Comparison of ENCODE assay signal across 11 cellular contexts in genomic region chr20:49285813-49286494, GRCh38. TPM values are rescaled to one million over a fixed set of nuclear protein-coding genes. Genes with fewer than 3 reads are reported as not detected.
DNase-seq lines count a peak whose midpoint lies in the region; ATAC-seq, FAIRE-seq and TF ChIP-seq lines count a peak whose summit lies in the region.
"Had no signal": no experiment of that assay in that cellular context is flagged by ENCODE, and none has a peak within 500 bp of the region (broad histone marks: within the 10 kb centered on the region; RNA-seq: fewer than 3 reads in every experiment).

No MANE protein-coding gene starts in this region.

- in situ Hi-C loops in K562 (cut with MboI) = no loop called here

- H3K36me3 ChIP-seq in K562 (ENCODE audit: control insufficient read depth, insufficient read depth, low read length) (peaks cover 100% of the 10 kb centered on the region), osteoblast (ENCODE audit: insufficient read depth, low read length) (peaks cover 99% of the 10 kb centered on the region)

- CTCF ChIA-PET in K562 (lab: Yijun Ruan, JAX; ENCODE audit: low intra/inter-chr PET ratio) = no interaction called here

- H3K27ac ChIP-seq in K562 (ENCODE audit: extremely low read depth, low read depth, low read length) (peak overlapping the region; percentile 66), osteoblast (ENCODE audit: low read depth, low read length) (no peak overlapping the region)

- no TSS peak for BruUV-seq in K562 (replicated peaks; lab: Mats Ljungman, UMichigan)

- TF ChIP-seq RAD21 in K562 (CRISPR knock-in tag; conservative IDR thresholded peaks at IDR 0.05 in 1 of 2, IDR thresholded peaks at IDR 0.05 in 1 of 2) = no peak

- H3K9me1 ChIP-seq in K562 (ENCODE audit: control insufficient read depth, insufficient read depth, low read length) = peaks cover 21% of the 10 kb centered on the region

- H3K27me3 ChIP-seq in K562 (ENCODE audit: control insufficient read depth in 2 of 2, insufficient read depth in 2 of 2, low read length in 2 of 2) (no peaks in the 10 kb centered on the region), osteoblast (ENCODE audit: insufficient read depth, low read length) (no peaks in the 10 kb centered on the region)

- H2AFZ ChIP-seq in K562 (ENCODE audit: low read depth, low read length) (no peak overlapping the region), osteoblast (ENCODE audit: low read length) (no peak overlapping the region)

- intact Hi-C loops in K562 (cut with micrococcal nuclease) = no loop called here

- peaks cover 87% of the 10 kb centered on the region for H4K20me1 ChIP-seq in K562 (replicated peaks; ENCODE audit: control insufficient read depth, insufficient read depth, low read length)
- H4K20me1 ChIP-seq in osteoblast (ENCODE audit: insufficient read depth, low read length) = peaks cover 99% of the 10 kb centered on the region

- TF ChIP-seq CTCF in K562 (IDR thresholded peaks at IDR 0.05 in 2 of 3, conservative IDR thresholded peaks at IDR 0.05 in 1 of 3; ENCODE audit: insufficient read depth in 2 of 3, low read depth in 1 of 3, low read length in 3 of 3) (no peak), osteoblast (IDR thresholded peaks at IDR 0.05; ENCODE audit: extremely low read depth, low read depth, low read length) (no peak)

- H3K4me2 ChIP-seq in K562 (ENCODE audit: insufficient read depth, low read length) = peak overlapping the region; percentile 50
- H3K4me2 ChIP-seq in osteoblast (ENCODE audit: insufficient read depth, low read length) = peak overlapping the region; percentile 37

- WGBS in K562 (ENCODE audit: insufficient coverage, low coverage, missing lambda C conversion rate) = 70% methylated on average over 4 of the region's 4 CpGs

- H3K4me1 ChIP-seq in K562 (replicated peaks in 1 of 2; ENCODE audit: control insufficient read depth in 2 of 2, insufficient read depth in 2 of 2, low read length in 2 of 2) (peaks cover 7 to 50% of the 10 kb centered on the region in 2 experiments), osteoblast (ENCODE audit: insufficient read depth, low read length) (peaks cover 54% of the 10 kb centered on the region)

- H3K79me2 ChIP-seq in K562 (ENCODE audit: control insufficient read depth, insufficient read depth, low read length) (peaks cover 81% of the 10 kb centered on the region), osteoblast (ENCODE audit: insufficient read depth, low read length) (peaks cover 62% of the 10 kb centered on the region)

- H3K4me3 ChIP-seq in K562 (peak overlapping the region; percentile 93; the same call in 1 of the 2 replicates), osteoblast (ENCODE audit: insufficient read depth, low read length) (peak overlapping the region; percentile 36)

- no peak for FAIRE-seq in K562 (lab: Jason Lieb, UNC)

- no peak for TF ChIP-seq EP300 in K562 (IDR thresholded peaks at IDR 0.05; ENCODE audit: low read length)

- H3K9me3 ChIP-seq in K562 (replicated peaks; ENCODE audit: control insufficient read depth, insufficient read depth, low read depth, low read length) = no peaks in the 10 kb centered on the region; the same call in 1 of the 2 replicates
- H3K9me3 ChIP-seq in osteoblast (ENCODE audit: low read depth, low read length) = peaks cover 15% of the 10 kb centered on the region

- DNase-seq in NCI-H82 (lab: John Stamatoyannopoulos, UW) (peak; percentile 36), NCI-H82 treated with DMSO at 0.1 percent for 48 hours (lab: John Stamatoyannopoulos, UW; ENCODE audit: unreplicated experiment) (no peak), NAMALWA (ENCODE audit: low spot score) (peak; percentile 39), K562 (ENCODE audit: extremely low read depth in 1 of 4, low spot score in 3 of 4) (no peak), osteoblast (ENCODE audit: insufficient read length, low spot score, missing footprints) (no peak), ecto neural progenitor cell (ENCODE audit: low spot score) (no peak), HUDEP-2 (lab: John Stamatoyannopoulos, UW; ENCODE audit: unreplicated experiment in 76 of 76) (no peak)
- DNase-seq: effector memory CD4-positive, alpha-beta T cell; NCI-H2029; SIG-M5 had no signal

- TF ChIP-seq POLR2A in K562 (conservative IDR thresholded peaks at IDR 0.05) = peak; percentile 22

- H3K9ac ChIP-seq in K562 (ENCODE audit: insufficient read depth in 1 of 2, low read depth in 2 of 2, low read length in 2 of 2) = peak overlapping the region; percentile 35 to 36; a peak in 2 of 4 replicates

- ATAC-seq in K562 (no peak), HG03025 (IDR thresholded peaks at IDR 0.05; ENCODE audit: low FRiP score, unreplicated experiment) (no peak)

- POLR2A ChIA-PET in K562 (lab: Yijun Ruan, JAX) = interaction anchor here (0.6 to 0.8 kb wide), 4 partner anchors 12 to 345 kb away, joined by 3 read pairs; no protein-coding TSS in a partner anchor

TF ChIP-seq in K562, 482 proteins besides CTCF, POLR2A, EP300 and RAD21 (continues in another document):
- TF ChIP-seq SUPT5H (IDR thresholded peaks at IDR 0.05) (peak; percentile 22), HBP1 (CRISPR knock-in tag; IDR thresholded peaks at IDR 0.05) (peak; percentile 22; the same call in 1 of the 2 replicates), ZNF830 (CRISPR knock-in tag; IDR thresholded peaks at IDR 0.05) (no peak), NFE2L1 (tag; IDR thresholded peaks at IDR 0.05; ENCODE audit: borderline replicate concordance, low read depth) (no peak), PKNOX1 (IDR thresholded peaks at IDR 0.05) (no peak), CBX5 (IDR thresholded peaks at IDR 0.05; ENCODE audit: borderline replicate concordance, low read depth) (no peak), ZNF75A (CRISPR knock-in tag; IDR thresholded peaks at IDR 0.05) (no peak), ZBTB33 (CRISPR knock-in tag; IDR thresholded peaks at IDR 0.05) (no peak), NCOA1 (IDR thresholded peaks at IDR 0.05; ENCODE audit: low read depth) (no peak), ARHGAP35 (IDR thresholded peaks at IDR 0.05; ENCODE audit: partially characterized antibody) (no peak), CBX2 (IDR thresholded peaks at IDR 0.05; ENCODE audit: insufficient read depth, low read length, poor library complexity, severe bottlenecking) (no peak)

RNA-seq across cellular contexts. Expression of gene ZNFX1, which starts 8.1 kb away (rescaled TPM):
- 34.0 and 34.5 TPM in 2 replicates for total RNA-seq in K562 (2011; cell fraction: chromatin; rRNA removed; ENCODE audit: low replicate concordance)
- total RNA-seq in K562 (2011; cell fraction: nucleolus; rRNA removed) = 14.8 and 15.7 TPM in 2 replicates
- 12.4 and 17.1 TPM in 2 replicates for total RNA-seq in K562 (2011; cell fraction: nucleoplasm; rRNA removed)
- 10.3 and 12.4 TPM in 2 replicates for total RNA-seq in K562 (2014; rRNA removed)
- 11.9 and 13.5 TPM in 2 replicates for total RNA-seq in K562 (2014; rRNA removed; fragmentation: Illumina TruSeq; extraction: Trizol)
- 12.4 and 13.8 TPM in 2 replicates for total RNA-seq in K562 (2015; rRNA removed; fragmentation: Illumina TruSeq; extraction: Trizol)
- 11.9 and 13.4 TPM in 2 replicates for total RNA-seq in K562 (2021)
- 2.5 and 3.8 TPM in 2 replicates for polyA plus RNA-seq in K562 (2011; rRNA removed)
- polyA plus RNA-seq in K562 (2011; cell fraction: cytosol; rRNA removed) = 3.5 and 4.1 TPM in 2 replicates
- 3.0 and 7.0 TPM in 2 replicates for polyA plus RNA-seq in K562 (2011; cell fraction: nucleus; rRNA removed)
- polyA plus RNA-seq in K562 (2012) = 6.0 and 6.5 TPM in 2 replicates
- 10.4 and 11.6 TPM in 2 replicates for polyA plus RNA-seq in K562 (2014; fragmentation: Illumina TruSeq; extraction: Trizol)
- polyA plus RNA-seq in K562 (2014; fragmentation: Nextera tagmentation; extraction: Ambion mirVana) = 1 to 10 TPM; 4.4 to 4.9 TPM
- 7.2 and 7.6 TPM in 2 replicates for polyA plus RNA-seq in K562 (2014; rRNA removed)
- 15.4 and 15.9 TPM in 2 replicates for polyA minus RNA-seq in K562 (2011; rRNA and poly(A)+ RNA removed)
- 5.7 and 9.7 TPM in 2 replicates for polyA minus RNA-seq in K562 (2011; cell fraction: cytosol; rRNA and poly(A)+ RNA removed)
- 9.0 and 12.0 TPM in 2 replicates for polyA minus RNA-seq in K562 (2011; cell fraction: nucleus; rRNA and poly(A)+ RNA removed)
- total RNA-seq in osteoblast = 56.6 and 61.5 TPM in 2 replicates

Comparison
In these comparisons a context has a peak if more than half of its experiments do, and no peak if none do; other contexts are left out.
1. DNase-seq: peak in NCI-H82 (single experiment) and NAMALWA (single experiment); none in NCI-H82 treated with DMSO at 0.1 percent for 48 hours (single experiment), K562 (0 of 4), osteoblast (single experiment), ecto neural progenitor cell (single experiment) and HUDEP-2 (0 of 76).